1 cellular context compared by ENCODE assay signal in genomic region chrX:155218777-155219176, GRCh38.
TF ChIP-seq lines count a peak whose summit lies in the region.

No MANE protein-coding gene starts in this region.

TF ChIP-seq in SK-N-SH treated with all-trans-retinoic acid at 6 μM for 48 hours, 23 proteins besides CTCF, POLR2A, EP300 and RAD21 (continued from another document):
- TF ChIP-seq, protein P1, sequence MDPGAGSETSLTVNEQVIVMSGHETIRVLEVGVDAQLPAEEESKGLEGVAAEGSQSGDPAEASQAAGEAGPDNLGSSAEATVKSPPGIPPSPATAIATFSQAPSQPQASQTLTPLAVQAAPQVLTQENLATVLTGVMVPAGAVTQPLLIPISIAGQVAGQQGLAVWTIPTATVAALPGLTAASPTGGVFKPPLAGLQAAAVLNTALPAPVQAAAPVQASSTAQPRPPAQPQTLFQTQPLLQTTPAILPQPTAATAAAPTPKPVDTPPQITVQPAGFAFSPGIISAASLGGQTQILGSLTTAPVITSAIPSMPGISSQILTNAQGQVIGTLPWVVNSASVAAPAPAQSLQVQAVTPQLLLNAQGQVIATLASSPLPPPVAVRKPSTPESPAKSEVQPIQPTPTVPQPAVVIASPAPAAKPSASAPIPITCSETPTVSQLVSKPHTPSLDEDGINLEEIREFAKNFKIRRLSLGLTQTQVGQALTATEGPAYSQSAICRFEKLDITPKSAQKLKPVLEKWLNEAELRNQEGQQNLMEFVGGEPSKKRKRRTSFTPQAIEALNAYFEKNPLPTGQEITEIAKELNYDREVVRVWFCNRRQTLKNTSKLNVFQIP (CRISPR knock-in tag; IDR thresholded peaks at IDR 0.05; ENCODE audit: borderline replicate concordance, low read depth) = no peak
- TF ChIP-seq CREB5 (CRISPR knock-in tag; IDR thresholded peaks at IDR 0.05; ENCODE audit: low read depth) (no peak), PPARA (CRISPR knock-in tag; IDR thresholded peaks at IDR 0.05; ENCODE audit: borderline replicate concordance) (no peak), ARNTL (CRISPR knock-in tag; IDR thresholded peaks at IDR 0.05; ENCODE audit: borderline replicate concordance, low read depth) (no peak), TOX (CRISPR knock-in tag; IDR thresholded peaks at IDR 0.05; ENCODE audit: borderline replicate concordance) (no peak), GLIS3 (CRISPR knock-in tag; IDR thresholded peaks at IDR 0.05) (no peak), ZNF70 (CRISPR knock-in tag; IDR thresholded peaks at IDR 0.05) (no peak), RARB (CRISPR knock-in tag; IDR thresholded peaks at IDR 0.05) (no peak), ZFP30 (CRISPR knock-in tag; IDR thresholded peaks at IDR 0.05) (no peak), ZNF565 (CRISPR knock-in tag; conservative IDR thresholded peaks at IDR 0.05; ENCODE audit: low read depth) (no peak), TCF4 (CRISPR knock-in tag; IDR thresholded peaks at IDR 0.05; ENCODE audit: borderline replicate concordance) (no peak), CSDC2 (CRISPR knock-in tag; IDR thresholded peaks at IDR 0.05) (no peak)
